Comparison of ENCODE assay signal across 8 cellular contexts in genomic region chr3:59212128-59212764, GRCh38.
A peak's percentile ranks its signal among the peaks of the same experiment; 100 is the strongest.
DNase-seq lines count a peak whose midpoint lies in the region; ATAC-seq and TF ChIP-seq lines count a peak whose summit lies in the region.

No MANE protein-coding gene starts in this region.

- H3K4me1 ChIP-seq in heart right ventricle: no peaks in the 10 kb centered on the region

- no peaks in the 10 kb centered on the region for H3K36me3 ChIP-seq in heart right ventricle

- POLR2A ChIA-PET in WTC11 (lab: Charles Lee): no interaction called here

- no peak overlapping the region for H3K4me3 ChIP-seq in heart right ventricle
- H3K4me3 ChIP-seq in retinal pigment epithelial cell (ENCODE audit: low read length): no peak overlapping the region

- ATAC-seq in HG02588 (IDR thresholded peaks at IDR 0.05; ENCODE audit: unreplicated experiment) (peak; percentile 68), WTC11 (peak; percentile 92), heart right ventricle (peak in 7 of 8 donors; percentile 52 to 76 (median 61)), HG03135 (IDR thresholded peaks at IDR 0.05; ENCODE audit: unreplicated experiment) (no peak)

- H3K27ac ChIP-seq in 22Rv1 (no peak overlapping the region), heart right ventricle (no peak overlapping the region)

- H3K27me3 ChIP-seq in heart right ventricle: peaks cover 0 to 4% (median 0%) of the 10 kb centered on the region in 7 donors

- no peaks in the 10 kb centered on the region for H3K9me3 ChIP-seq in heart right ventricle

- no peaks in the 10 kb centered on the region for H3K36me3 Mint-ChIP-seq in WTC11

- peaks cover 5% of the 10 kb centered on the region; the same call in 1 of the 2 replicates for H3K4me1 Mint-ChIP-seq in WTC11

- CTCF ChIA-PET in WTC11 (lab: Charles Lee): interaction anchor here (0.6 to 1.7 kb wide), 4 partner anchors 101 to 598 kb away, joined by 3 to 4 read pairs (median 3); no protein-coding TSS in a partner anchor

- peak; percentile 9 for DNase-seq in GDM1 (lab: John Stamatoyannopoulos, UW)
- DNase-seq in NCI-H146 treated with DMSO at 0.1 percent for 48 hours (lab: John Stamatoyannopoulos, UW; ENCODE audit: unreplicated experiment): peak; percentile 33
- no peak for DNase-seq in WTC11 (ENCODE audit: low spot score)
- DNase-seq in heart right ventricle: no peak
- DNase-seq in retinal pigment epithelial cell (ENCODE audit: low read depth): no peak

- peak; percentile 78 for TF ChIP-seq CTCF in 22Rv1 (IDR thresholded peaks at IDR 0.05)
- peak; percentile 27 for TF ChIP-seq CTCF in WTC11 (IDR thresholded peaks at IDR 0.05)
- peak; percentile 38 to 73 (median 64) for TF ChIP-seq CTCF in heart right ventricle (IDR thresholded peaks at IDR 0.05)
- TF ChIP-seq CTCF in retinal pigment epithelial cell (conservative IDR thresholded peaks at IDR 0.05; ENCODE audit: low read depth, low read length): peak; percentile 68

- no peaks in the 10 kb centered on the region for H3K9me3 Mint-ChIP-seq in WTC11

- intact Hi-C loops in heart right ventricle (cut with DNase I): loop anchor here in 9 of 10 donors (2.0 to 10.0 kb wide), 6 partner anchors 363 to 653 kb away; no protein-coding TSS in a partner anchor

- no peaks in the 10 kb centered on the region; the same call in 1 of the 2 replicates for H3K27me3 Mint-ChIP-seq in WTC11 (ENCODE audit: low read depth)

- H3K4me3 Mint-ChIP-seq in WTC11: no peak overlapping the region

- H3K27ac Mint-ChIP-seq in WTC11: no peak overlapping the region

TF ChIP-seq in WTC11, 78 proteins besides CTCF, POLR2A, EP300 and RAD21:
- TF ChIP-seq ATF6 (CRISPR knock-in tag; IDR thresholded peaks at IDR 0.05) (no peak), USF2 (CRISPR knock-in tag; IDR thresholded peaks at IDR 0.05) (no peak), HMGA2 (CRISPR knock-in tag; IDR thresholded peaks at IDR 0.05) (no peak), FOXK1 (CRISPR knock-in tag; IDR thresholded peaks at IDR 0.05) (no peak), ATF2 (CRISPR knock-in tag; IDR thresholded peaks at IDR 0.05; ENCODE audit: borderline replicate concordance, low read depth) (no peak), CBFB (CRISPR knock-in tag; IDR thresholded peaks at IDR 0.05; ENCODE audit: low read depth) (no peak), NR3C1 (CRISPR knock-in tag; conservative IDR thresholded peaks at IDR 0.05; ENCODE audit: low read depth) (no peak), NR1H2 (CRISPR knock-in tag; IDR thresholded peaks at IDR 0.05) (no peak), NFYB (CRISPR knock-in tag; conservative IDR thresholded peaks at IDR 0.05; ENCODE audit: low read depth) (no peak)

Comparison
In these comparisons a context has a peak if more than half of its experiments do, and no peak if none do; other contexts are left out.
1. CTCF ChIP-seq: peak in every context shown above with its lines; median percentile 78 in 22Rv1; 68 in retinal pigment epithelial cell; 64 in heart right ventricle; 27 in WTC11.
2. DNase-seq: peak in GDM1 (single experiment) and NCI-H146 treated with DMSO at 0.1 percent for 48 hours (single experiment); none in WTC11 (single experiment), heart right ventricle (0 of 2) and retinal pigment epithelial cell (single experiment).